Comparison of ENCODE assay signal across 26 cellular contexts in the genomic region with DNA sequence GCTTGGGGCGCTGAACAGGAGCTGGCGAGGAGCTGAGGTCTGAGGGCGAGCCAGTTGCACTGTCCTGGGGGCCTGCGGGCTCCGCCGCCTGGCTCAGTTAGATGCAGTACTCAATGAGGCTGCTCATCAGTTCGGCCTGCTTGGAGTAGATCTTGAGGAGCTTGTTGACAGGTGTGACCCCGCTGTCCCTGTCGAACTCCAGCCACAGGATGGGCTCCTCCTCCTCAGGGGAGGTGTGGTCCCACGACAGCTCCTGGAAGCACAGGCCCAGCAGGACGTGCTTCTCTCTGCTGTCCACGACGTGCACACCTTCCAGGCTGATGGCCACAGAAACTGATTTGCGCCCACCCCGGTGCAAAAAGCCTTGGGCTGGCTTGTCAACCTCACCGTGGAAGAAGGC. TPM values are rescaled to one million over a fixed set of nuclear protein-coding genes. Genes with fewer than 3 reads are reported as not detected.
A peak's percentile ranks its signal among the peaks of the same experiment; 100 is the strongest.
DNase-seq lines count a peak whose midpoint lies in the region; ATAC-seq, FAIRE-seq and TF ChIP-seq lines count a peak whose summit lies in the region.
"Had no signal": no experiment of that assay in that cellular context is flagged by ENCODE, and none has a peak within 500 bp of the region (broad histone marks: within the 10 kb centered on the region; RNA-seq: fewer than 3 reads in every experiment).

No MANE protein-coding gene starts in this region.

- no peak overlapping the region for H3K27ac Mint-ChIP-seq in naive thymus-derived CD4-positive, alpha-beta T cell
- H3K27ac Mint-ChIP-seq: CD4-positive, alpha-beta memory T cell; CD4-positive, CD25-positive, alpha-beta regulatory T cell; CD8-positive, alpha-beta memory T cell had no signal

- H3K36me3 ChIP-seq in H7 (replicated peaks; ENCODE audit: control insufficient read depth, insufficient read depth, low read length) (no peaks in the 10 kb centered on the region), K562 (ENCODE audit: control insufficient read depth, insufficient read depth, low read length) (no peaks in the 10 kb centered on the region), aorta (ENCODE audit: control insufficient read depth in 1 of 2, insufficient read depth in 2 of 2, low read length in 1 of 2) (no peaks in the 10 kb centered on the region)
- no peaks in the 10 kb centered on the region for H3K36me3 ChIP-seq in naive thymus-derived CD4-positive, alpha-beta T cell (ENCODE audit: control insufficient read depth in 2 of 3, insufficient read depth in 3 of 3, low read length in 3 of 3)
- H3K36me3 ChIP-seq: BE2C, BLaER1 had no signal

- H3K36me3 Mint-ChIP-seq in naive thymus-derived CD4-positive, alpha-beta T cell = no peaks in the 10 kb centered on the region
- H3K36me3 Mint-ChIP-seq: CD14-positive monocyte; CD4-positive, alpha-beta memory T cell; CD4-positive, CD25-positive, alpha-beta regulatory T cell; CD8-positive, alpha-beta memory T cell had no signal

- H3K27me3 ChIP-seq in H7 (ENCODE audit: control insufficient read depth, insufficient read depth, low read length) = no peaks in the 10 kb centered on the region
- H3K27me3 ChIP-seq in K562 (ENCODE audit: control insufficient read depth in 2 of 2, insufficient read depth in 2 of 2, low read length in 2 of 2) = peaks cover 0 to 32% of the 10 kb centered on the region in 2 experiments; a peak in 2 of 5 replicates
- no peaks in the 10 kb centered on the region for H3K27me3 ChIP-seq in aorta (ENCODE audit: control insufficient read depth in 1 of 2, insufficient read depth in 2 of 2, low read length in 1 of 2)
- H3K27me3 ChIP-seq in naive thymus-derived CD4-positive, alpha-beta T cell (ENCODE audit: control insufficient read depth in 2 of 2, insufficient read depth in 2 of 2, low read length in 2 of 2) = no peaks in the 10 kb centered on the region
- H3K27me3 ChIP-seq: BE2C had no signal

- no peaks in the 10 kb centered on the region for H3K9me1 ChIP-seq in K562 (ENCODE audit: control insufficient read depth, insufficient read depth, low read length)

- ATAC-seq in K562 (peak; percentile 44), aorta (ENCODE audit: low FRiP score) (peak; percentile 16)
- no peak for ATAC-seq in naive thymus-derived CD4-positive, alpha-beta T cell
- ATAC-seq: GM12878 had no signal

- H3K4me3 ChIP-seq in H7 (ENCODE audit: insufficient read depth, low read depth, low read length) (no peak overlapping the region), K562 (no peak overlapping the region), aorta (ENCODE audit: low read length in 2 of 2) (no peak overlapping the region)
- H3K4me3 ChIP-seq in naive thymus-derived CD4-positive, alpha-beta T cell (ENCODE audit: low read length) = no peak overlapping the region
- H3K4me3 ChIP-seq: BLaER1, GM12878 had no signal

- peaks cover 0 to 4% (median 0%) of the 10 kb centered on the region in 11 donors for H3K9me3 Mint-ChIP-seq in naive thymus-derived CD4-positive, alpha-beta T cell
- H3K9me3 Mint-ChIP-seq: CD8-positive, alpha-beta memory T cell had no signal

- BruUV-seq in K562 (replicated peaks; lab: Mats Ljungman, UMichigan) = no TSS peak

- 4% methylated on average over 15 of the region's 16 CpGs for WGBS in K562 (ENCODE audit: insufficient coverage, low coverage, missing lambda C conversion rate)
- 85 to 87% methylated on average over 16 of the region's 16 CpGs for WGBS in aorta, 2 donors

- CTCF ChIA-PET in K562 (lab: Yijun Ruan, JAX; ENCODE audit: low intra/inter-chr PET ratio) = no interaction called here
- CTCF ChIA-PET in naive thymus-derived CD4-positive, alpha-beta T cell (lab: Charles Lee) = no interaction called here

- TF ChIP-seq EP300 in K562 (IDR thresholded peaks at IDR 0.05; ENCODE audit: low read length) = no peak

- H3K4me1 Mint-ChIP-seq in naive thymus-derived CD4-positive, alpha-beta T cell = no peaks in the 10 kb centered on the region
- H3K4me1 Mint-ChIP-seq: CD4-positive, alpha-beta memory T cell; CD4-positive, CD25-positive, alpha-beta regulatory T cell; CD8-positive, alpha-beta memory T cell had no signal

- no peak overlapping the region for H3K4me2 ChIP-seq in K562 (ENCODE audit: insufficient read depth, low read length)
- H3K4me2 ChIP-seq: BLaER1 had no signal

- peaks cover 0 to 4% (median 0%) of the 10 kb centered on the region in 5 donors for H3K27me3 Mint-ChIP-seq in naive thymus-derived CD4-positive, alpha-beta T cell
- H3K27me3 Mint-ChIP-seq: CD4-positive, alpha-beta memory T cell had no signal

- H3K79me2 ChIP-seq in K562 (ENCODE audit: control insufficient read depth, insufficient read depth, low read length) = no peaks in the 10 kb centered on the region

- H3K4me3 Mint-ChIP-seq in naive thymus-derived CD4-positive, alpha-beta T cell = no peak overlapping the region
- H3K4me3 Mint-ChIP-seq: CD14-positive monocyte; CD4-positive, alpha-beta memory T cell; CD4-positive, CD25-positive, alpha-beta regulatory T cell; CD8-positive, alpha-beta memory T cell had no signal

- no peak for TF ChIP-seq RAD21 in K562 (CRISPR knock-in tag; conservative IDR thresholded peaks at IDR 0.05 in 1 of 2, IDR thresholded peaks at IDR 0.05 in 1 of 2)

- H3K9ac ChIP-seq in K562 (ENCODE audit: insufficient read depth in 1 of 2, low read depth in 2 of 2, low read length in 2 of 2) = no peak overlapping the region
- H3K9ac ChIP-seq: BLaER1 had no signal

- DNase-seq in H7 = peak; percentile 11
- DNase-seq in K562 (ENCODE audit: extremely low read depth in 1 of 4, low spot score in 3 of 4) = no peak
- DNase-seq in aorta = no peak
- no peak for DNase-seq in cerebellum (ENCODE audit: low spot score)
- no peak for DNase-seq in naive thymus-derived CD4-positive, alpha-beta T cell
- DNase-seq: 8988T; ACHN; BE2C; C1 segment of cervical spinal cord; CD4-positive, alpha-beta memory T cell; CD4-positive, CD25-positive, alpha-beta regulatory T cell; CD8-positive, alpha-beta memory T cell; COR-L47; DMS 273 treated with DMSO at 0.1 percent for 48 hours; DMS153; DMS53; DMS79; DND-41; EL; GDM1 had no signal

- no peak for TF ChIP-seq CTCF in K562 (IDR thresholded peaks at IDR 0.05 in 2 of 3, conservative IDR thresholded peaks at IDR 0.05 in 1 of 3; ENCODE audit: insufficient read depth in 2 of 3, low read depth in 1 of 3, low read length in 3 of 3)

- H3K4me1 ChIP-seq in K562 (replicated peaks in 1 of 2; ENCODE audit: control insufficient read depth in 2 of 2, insufficient read depth in 2 of 2, low read length in 2 of 2) = peaks cover 0 to 17% of the 10 kb centered on the region in 2 experiments; a peak in 2 of 5 replicates
- no peaks in the 10 kb centered on the region for H3K4me1 ChIP-seq in aorta (ENCODE audit: control insufficient read depth in 1 of 2, insufficient read depth in 2 of 2, low read length in 2 of 2)
- no peaks in the 10 kb centered on the region for H3K4me1 ChIP-seq in naive thymus-derived CD4-positive, alpha-beta T cell (ENCODE audit: control insufficient read depth in 2 of 2, insufficient read depth in 2 of 2, low read length in 2 of 2)
- H3K4me1 ChIP-seq: BE2C had no signal

- H3K9me3 ChIP-seq in K562 (replicated peaks; ENCODE audit: control insufficient read depth, insufficient read depth, low read depth, low read length) (no peaks in the 10 kb centered on the region), aorta (ENCODE audit: control insufficient read depth, low read length) (no peaks in the 10 kb centered on the region)
- H3K9me3 ChIP-seq in naive thymus-derived CD4-positive, alpha-beta T cell (ENCODE audit: control insufficient read depth in 2 of 3, low read length in 3 of 3) = no peaks in the 10 kb centered on the region
- H3K9me3 ChIP-seq: BE2C had no signal

- H2AFZ ChIP-seq in K562 (ENCODE audit: low read depth, low read length) = no peak overlapping the region

- in situ Hi-C loops in K562 (cut with MboI) = no loop called here

- POLR2A ChIA-PET in K562 (lab: Yijun Ruan, JAX) = no interaction called here
- POLR2A ChIA-PET in naive thymus-derived CD4-positive, alpha-beta T cell (lab: Charles Lee) = no interaction called here

- H3K27ac ChIP-seq in K562 (ENCODE audit: extremely low read depth, low read depth, low read length) (no peak overlapping the region), aorta (ENCODE audit: low read depth in 1 of 2, low read length in 2 of 2) (no peak overlapping the region)
- H3K27ac ChIP-seq in naive thymus-derived CD4-positive, alpha-beta T cell (ENCODE audit: low read depth, low read length) = no peak overlapping the region
- H3K27ac ChIP-seq: BLaER1 had no signal

- no peaks in the 10 kb centered on the region for H4K20me1 ChIP-seq in K562 (replicated peaks; ENCODE audit: control insufficient read depth, insufficient read depth, low read length)
- H4K20me1 ChIP-seq: BLaER1 had no signal

- no peak for FAIRE-seq in K562 (lab: Jason Lieb, UNC)
- FAIRE-seq: A204.1, GM12878, GM12892, GM18507 had no signal

- intact Hi-C loops in K562 (cut with micrococcal nuclease) (no loop called here), aorta (cut with DNase I) (no loop called here)
- intact Hi-C loops in naive thymus-derived CD4-positive, alpha-beta T cell (cut with micrococcal nuclease) = no loop called here

- no peak for TF ChIP-seq POLR2A in K562 (conservative IDR thresholded peaks at IDR 0.05)

TF ChIP-seq in K562, 482 proteins besides CTCF, POLR2A, EP300 and RAD21 (continues in another document):
- no peak for TF ChIP-seq SNRNP70 (optimal IDR thresholded peaks at IDR 0.05; ENCODE audit: low read depth, low read length)

RNA-seq across cellular contexts. Expression of gene LAS1L, which starts 16.5 kb away (rescaled TPM):
- 53.0 and 57.4 TPM in 2 replicates for total RNA-seq in H7 (2014; rRNA removed; shearing (Covaris generic))
- total RNA-seq in K562 (2011; cell fraction: chromatin; rRNA removed; ENCODE audit: low replicate concordance) = 71.6 and 91.0 TPM in 2 replicates
- total RNA-seq in K562 (2011; cell fraction: nucleolus; rRNA removed) = 40.7 and 43.7 TPM in 2 replicates
- 75.2 and 145 TPM in 2 replicates for total RNA-seq in K562 (2011; cell fraction: nucleoplasm; rRNA removed)
- total RNA-seq in K562 (2014; rRNA removed) = 86.4 and 94.9 TPM in 2 replicates
- 62.6 and 67.1 TPM in 2 replicates for total RNA-seq in K562 (2014; rRNA removed; fragmentation: Illumina TruSeq; extraction: Trizol)
- 77.4 and 80.1 TPM in 2 replicates for total RNA-seq in K562 (2015; rRNA removed; fragmentation: Illumina TruSeq; extraction: Trizol)
- total RNA-seq in K562 (2021) = 87.7 and 92.6 TPM in 2 replicates
- 74.3 and 85.4 TPM in 2 replicates for polyA plus RNA-seq in K562 (2011; rRNA removed)
- polyA plus RNA-seq in K562 (2011; cell fraction: cytosol; rRNA removed) = 72.9 and 84.1 TPM in 2 replicates
- 122 and 134 TPM in 2 replicates for polyA plus RNA-seq in K562 (2011; cell fraction: nucleus; rRNA removed)
- polyA plus RNA-seq in K562 (2012) = 50.6 and 69.1 TPM in 2 replicates
- 106 and 112 TPM in 2 replicates for polyA plus RNA-seq in K562 (2014; fragmentation: Illumina TruSeq; extraction: Trizol)
- polyA plus RNA-seq in K562 (2014; fragmentation: Nextera tagmentation; extraction: Ambion mirVana) = 100 to 1,000 TPM in 1 of 2 experiments, 10 to 100 TPM in 1; 43.3 to 116 TPM
- polyA plus RNA-seq in K562 (2014; rRNA removed) = 105 and 119 TPM in 2 replicates
- 53.6 and 74.7 TPM in 2 replicates for polyA minus RNA-seq in K562 (2011; rRNA and poly(A)+ RNA removed)
- 34.1 and 34.2 TPM in 2 replicates for polyA minus RNA-seq in K562 (2011; cell fraction: cytosol; rRNA and poly(A)+ RNA removed)
- polyA minus RNA-seq in K562 (2011; cell fraction: nucleus; rRNA and poly(A)+ RNA removed) = 20.9 and 26.9 TPM in 2 replicates
- total RNA-seq in aorta = 10 to 100 TPM; 23.9 to 24.4 TPM
- 10 to 100 TPM; 25.5 to 49.8 TPM for polyA plus RNA-seq in aorta
- 14.2 TPM for total RNA-seq in cerebellum
- 10 to 100 TPM; 37.2 to 48.9 (median 44.9) TPM for total RNA-seq in naive thymus-derived CD4-positive, alpha-beta T cell
- polyA plus RNA-seq in naive thymus-derived CD4-positive, alpha-beta T cell = 10 to 100 TPM; 40.6 to 50.2 TPM
